Comparison of ENCODE assay signal across 13 cellular contexts in genomic region chr1:37739222-37739621, GRCh38. TPM values are rescaled to one million over a fixed set of nuclear protein-coding genes. Genes with fewer than 3 reads are reported as not detected.
DNase-seq lines count a peak whose midpoint lies in the region; ATAC-seq and TF ChIP-seq lines count a peak whose summit lies in the region.
"Had no signal": no experiment of that assay in that cellular context is flagged by ENCODE, and none has a peak within 500 bp of the region (broad histone marks: within the 10 kb centered on the region; RNA-seq: fewer than 3 reads in every experiment).

No MANE protein-coding gene starts in this region.

- H3K4me3 ChIP-seq in colonic mucosa (no peak overlapping the region), MG63 (no peak overlapping the region)
- H3K4me3 ChIP-seq: dorsolateral prefrontal cortex, smooth muscle cell had no signal

- H3K4me1 ChIP-seq in colonic mucosa, result peaks cover 4% of the 10 kb centered on the region

- no peaks in the 10 kb centered on the region for H3K36me3 ChIP-seq in colonic mucosa
- no peaks in the 10 kb centered on the region for H3K36me3 ChIP-seq in MG63

- no peaks in the 10 kb centered on the region for H3K9me3 Mint-ChIP-seq in activated T-cell treated with anti-CD3 and anti-CD28 coated beads, Interleukin-2, amount 50 U/mL, for 4 hours

- intact Hi-C loops in colonic mucosa (cut with DNase I), result loop anchor here (10.0 kb wide), 1 partner anchor 66 kb away; the partner anchor contains the start of genes C1orf122 and YRDC

- no peak for TF ChIP-seq CTCF in colonic mucosa (IDR thresholded peaks at IDR 0.05)

- H3K27me3 ChIP-seq in colonic mucosa, result no peaks in the 10 kb centered on the region
- H3K27me3 ChIP-seq in MG63, result peaks cover 25% of the 10 kb centered on the region

- H3K9me3 ChIP-seq in colonic mucosa (no peaks in the 10 kb centered on the region), MG63 (no peaks in the 10 kb centered on the region)

- H3K27ac ChIP-seq in colonic mucosa, result peak overlapping the region; percentile 50
- H3K27ac ChIP-seq: dorsolateral prefrontal cortex had no signal

- H3K4me1 Mint-ChIP-seq in activated T-cell treated with anti-CD3 and anti-CD28 coated beads, Interleukin-2, amount 50 U/mL, for 4 hours (ENCODE audit: low read depth), result no peaks in the 10 kb centered on the region

- ATAC-seq in activated T-cell treated with anti-CD3 and anti-CD28 coated beads, Interleukin-2, amount 50 U/mL, for 4 hours, result peak; percentile 94 to 96

- peaks cover 38% of the 10 kb centered on the region for H3K27me3 Mint-ChIP-seq in activated T-cell treated with anti-CD3 and anti-CD28 coated beads, Interleukin-2, amount 50 U/mL, for 4 hours (ENCODE audit: low read depth)

- no peak overlapping the region for H3K4me3 Mint-ChIP-seq in activated T-cell treated with anti-CD3 and anti-CD28 coated beads, Interleukin-2, amount 50 U/mL, for 4 hours

- no peaks in the 10 kb centered on the region for H3K36me3 Mint-ChIP-seq in activated T-cell treated with anti-CD3 and anti-CD28 coated beads, Interleukin-2, amount 50 U/mL, for 4 hours (ENCODE audit: insufficient read depth)

- H3K9ac ChIP-seq in colonic mucosa (ENCODE audit: low read depth in 2 of 2, low read length in 2 of 2), result no peak overlapping the region

- no peak for DNase-seq in activated T-cell treated with anti-CD3 and anti-CD28 coated beads, Interleukin-2, amount 50 U/mL, for 4 hours
- no peak for DNase-seq in activated T-cell treated with anti-CD3 and anti-CD28 coated beads, Interleukin-2, amount 50 U/mL, for 1 hour
- peak; percentile 78 for DNase-seq in M059J (ENCODE audit: low read depth)
- DNase-seq in colonic mucosa, result peak; percentile 69
- peak; percentile 41 for DNase-seq in mucosa of gallbladder (ENCODE audit: low spot score)
- no peak for DNase-seq in MG63
- DNase-seq in activated effector memory CD4-positive, alpha-beta T cell treated with anti-CD3 and anti-CD28 coated beads, Interleukin-2, amount 50 U/mL, for 16 hours, result no peak
- no peak for DNase-seq in NCI-H526 (lab: John Stamatoyannopoulos, UW)
- DNase-seq: activated T-cell treated with anti-CD3 and anti-CD28 coated beads, Interleukin-2, amount 50 U/mL, for 48 hours; dorsolateral prefrontal cortex; H7 had no signal

RNA-seq across cellular contexts. Expression of gene EPHA10, which starts 25.7 kb away (rescaled TPM):
- under 1 TPM; 0.13 to 0.71 (median 0.27) TPM for total RNA-seq in activated T-cell treated with anti-CD3 and anti-CD28 coated beads, Interleukin-2, amount 50 U/mL, for 4 hours
- total RNA-seq in M059J (2014; rRNA removed; shearing (Covaris generic)), result not detected in 2 replicates
- total RNA-seq in colonic mucosa (10 to 100 TPM; 26.1 to 29.6 TPM), mucosa of gallbladder (8.5 TPM)
- not detected in 2 replicates for total RNA-seq in MG63 (2014; rRNA removed; shearing (Covaris generic); ENCODE audit: low replicate concordance)
- total RNA-seq: osteoblast, smooth muscle cell had no signal

RNA-seq across cellular contexts. Expression of gene CDCA8, which starts 46.9 kb away (rescaled TPM):
- 10 to 100 TPM in 2 of 3 donors, 1 to 10 TPM in 1; 7.7 to 12.2 (median 10.0) TPM for total RNA-seq in activated T-cell treated with anti-CD3 and anti-CD28 coated beads, Interleukin-2, amount 50 U/mL, for 4 hours
- total RNA-seq in M059J (2014; rRNA removed; shearing (Covaris generic)), result 36.8 and 38.4 TPM in 2 replicates
- total RNA-seq in colonic mucosa, result 10 to 100 TPM; 14.9 to 44.5 TPM
- total RNA-seq in mucosa of gallbladder, result 2.5 TPM
- total RNA-seq in MG63 (2014; rRNA removed; shearing (Covaris generic); ENCODE audit: low replicate concordance), result 6.3 and 14.2 TPM in 2 replicates

RNA-seq across cellular contexts. Expression of gene MANEAL, which starts 54.4 kb away (rescaled TPM):
- total RNA-seq in activated T-cell treated with anti-CD3 and anti-CD28 coated beads, Interleukin-2, amount 50 U/mL, for 4 hours, result 1 to 10 TPM; 4.0 to 5.0 (median 4.7) TPM
- total RNA-seq in M059J (2014; rRNA removed; shearing (Covaris generic)), result 6.5 and 7.2 TPM in 2 replicates
- total RNA-seq in colonic mucosa (10 to 100 TPM in 1 of 2 donors, 1 to 10 TPM in 1; 6.6 to 18.2 TPM), mucosa of gallbladder (6.9 TPM)
- total RNA-seq in MG63 (2014; rRNA removed; shearing (Covaris generic); ENCODE audit: low replicate concordance), result 8.8 and 15.0 TPM in 2 replicates
- total RNA-seq: smooth muscle cell had no signal

Comparison
In these comparisons a context has a peak if more than half of its experiments do, and no peak if none do; other contexts are left out.
1. DNase-seq: peak in M059J (single experiment), colonic mucosa (single experiment) and mucosa of gallbladder (single experiment); none in activated T-cell treated with anti-CD3 and anti-CD28 coated beads, Interleukin-2, amount 50 U/mL, for 4 hours (single experiment), activated T-cell treated with anti-CD3 and anti-CD28 coated beads, Interleukin-2, amount 50 U/mL, for 1 hour (single experiment), MG63 (single experiment), activated effector memory CD4-positive, alpha-beta T cell treated with anti-CD3 and anti-CD28 coated beads, Interleukin-2, amount 50 U/mL, for 16 hours (single experiment) and NCI-H526 (0 of 2).